In genomic region chr5:79613571-79613970, GRCh38 we compare ENCODE assay signal across 8 cellular contexts.
DNase-seq lines count a peak whose midpoint lies in the region; TF ChIP-seq lines count a peak whose summit lies in the region.

No MANE protein-coding gene starts in this region.

- H3K27me3 ChIP-seq in DOHH2 (ENCODE audit: control insufficient read depth, low read length) (no peaks in the 10 kb centered on the region), parathyroid adenoma (ENCODE audit: control insufficient read depth, insufficient read depth, low read length) (no peaks in the 10 kb centered on the region)

- H4K20me1 ChIP-seq in DOHH2 (ENCODE audit: control insufficient read depth, insufficient read depth, low read depth, low read length) = no peaks in the 10 kb centered on the region

- H3K4me1 ChIP-seq in DOHH2 (ENCODE audit: control insufficient read depth, low read length) = peaks cover 25% of the 10 kb centered on the region
- H3K4me1 ChIP-seq in parathyroid adenoma = no peaks in the 10 kb centered on the region

- DNase-seq in OCI-M1 (lab: John Stamatoyannopoulos, UW) (peak; percentile 39), epithelial cell of prostate (ENCODE audit: low read depth, low spot score) (no peak), activated gamma-delta T cell treated with Interleukin-2 at 50 U/mL for 16 hours (no peak), activated gamma-delta T cell (lab: John Stamatoyannopoulos, UW) (no peak), NCI-H2196 (lab: John Stamatoyannopoulos, UW; ENCODE audit: unreplicated experiment) (no peak), NCI-H1930 (lab: John Stamatoyannopoulos, UW) (no peak)

- no peak for TF ChIP-seq CTCF in DOHH2 (IDR thresholded peaks at IDR 0.05; ENCODE audit: low read depth, low read length, poor library complexity, severe bottlenecking)
- TF ChIP-seq CTCF in parathyroid adenoma (IDR thresholded peaks at IDR 0.05) = no peak

- no peak overlapping the region for H2AFZ ChIP-seq in parathyroid adenoma

- H3K4me2 ChIP-seq in DOHH2 (ENCODE audit: low read length) = peak overlapping the region; percentile 90
- peak overlapping the region; percentile 98 for H3K4me2 ChIP-seq in parathyroid adenoma (ENCODE audit: low read length)

- H3K9ac ChIP-seq in parathyroid adenoma = no peak overlapping the region

- H3K36me3 ChIP-seq in DOHH2 (ENCODE audit: control insufficient read depth, low read length) (peaks cover 60% of the 10 kb centered on the region), parathyroid adenoma (ENCODE audit: control insufficient read depth, insufficient read depth, low read length) (no peaks in the 10 kb centered on the region)

- H3K4me3 ChIP-seq in DOHH2 (ENCODE audit: low read length) (peak overlapping the region; percentile 86), parathyroid adenoma (ENCODE audit: low read depth, low read length) (peak overlapping the region; percentile 85)

- H3K9me2 ChIP-seq in DOHH2 (replicated peaks; ENCODE audit: control insufficient read depth, low read length) = no peaks in the 10 kb centered on the region

- H3K9me3 ChIP-seq in DOHH2 (ENCODE audit: control insufficient read depth, insufficient read depth, low read length) (peaks cover 26% of the 10 kb centered on the region), parathyroid adenoma (ENCODE audit: control insufficient read depth, low read length) (no peaks in the 10 kb centered on the region)

- H3K27ac ChIP-seq in DOHH2 (ENCODE audit: low read depth, low read length) (peak overlapping the region; percentile 84), epithelial cell of prostate (peak overlapping the region; percentile 85), parathyroid adenoma (no peak overlapping the region)

- peaks cover 63% of the 10 kb centered on the region for H3K79me2 ChIP-seq in DOHH2 (ENCODE audit: control insufficient read depth, low read length)
- H3K79me2 ChIP-seq in parathyroid adenoma = peaks cover 41% of the 10 kb centered on the region

- peaks cover 2% of the 10 kb centered on the region; the same call in 1 of the 2 replicates for H3F3A ChIP-seq in DOHH2 (ENCODE audit: control insufficient read depth, insufficient read depth)
